19 cellular contexts compared by ENCODE assay signal in genomic region chr21:29496337-29496736, GRCh38.
"Had no signal": no experiment of that assay in that cellular context is flagged by ENCODE, and none has a peak within 500 bp of the region (broad histone marks: within the 10 kb centered on the region; RNA-seq: fewer than 3 reads in every experiment).

No MANE protein-coding gene starts in this region.

- H3K4me3 Mint-ChIP-seq: effector memory CD8-positive, alpha-beta T cell; memory B cell; natural killer cell; neural crest cell; stimulated activated naive B cell treated with anti-CD40 and anti-IgM and Interleukin-4, amounts not matched to agents 10 μg/mL and 1 μg/mL and 100 μg/mL, for 72 hours; stimulated activated naive CD8-positive, alpha-beta T cell treated with anti-CD3 and anti-CD28 coated beads, Interleukin-15, Interleukin-2, amounts not matched to agents 100 ng/mL and 50 ng/mL, for 24 hours had no signal

- ATAC-seq: effector memory CD8-positive, alpha-beta T cell; natural killer cell; right lobe of liver; stimulated activated naive B cell treated with anti-CD40 and anti-IgM and Interleukin-4, amounts not matched to agents 10 μg/mL and 1 μg/mL and 100 μg/mL, for 72 hours had no signal

- H3K4me1 Mint-ChIP-seq: memory B cell; neural crest cell; stimulated activated naive B cell treated with anti-CD40 and anti-IgM and Interleukin-4, amounts not matched to agents 10 μg/mL and 1 μg/mL and 100 μg/mL, for 72 hours had no signal

- H3K27ac Mint-ChIP-seq: effector memory CD8-positive, alpha-beta T cell; memory B cell; natural killer cell; progenitor cell of endocrine pancreas; stimulated activated naive B cell treated with anti-CD40 and anti-IgM and Interleukin-4, amounts not matched to agents 10 μg/mL and 1 μg/mL and 100 μg/mL, for 72 hours; stimulated activated naive CD8-positive, alpha-beta T cell treated with anti-CD3 and anti-CD28 coated beads, Interleukin-15, Interleukin-2, amounts not matched to agents 100 ng/mL and 50 ng/mL, for 24 hours had no signal

- H3K4me3 ChIP-seq: esophagus squamous epithelium, lung, right lobe of liver, thoracic aorta, tibial nerve, upper lobe of left lung had no signal

- H3K27me3 Mint-ChIP-seq: effector memory CD8-positive, alpha-beta T cell; memory B cell; progenitor cell of endocrine pancreas; stimulated activated naive B cell treated with anti-CD40 and anti-IgM and Interleukin-4, amounts not matched to agents 10 μg/mL and 1 μg/mL and 100 μg/mL, for 72 hours; stimulated activated naive CD8-positive, alpha-beta T cell treated with anti-CD3 and anti-CD28 coated beads, Interleukin-15, Interleukin-2, amounts not matched to agents 100 ng/mL and 50 ng/mL, for 24 hours had no signal

- DNase-seq: cortex of kidney; effector memory CD8-positive, alpha-beta T cell; erythroblast; esophagus squamous epithelium; hypothalamus; natural killer cell; right lobe of liver; small intestine; stimulated activated CD4-positive, alpha-beta T cell treated with anti-CD3 and anti-CD28 coated beads, Interleukin-15, amount 100 ng/mL, for 24 hours; stimulated activated CD4-positive, alpha-beta T cell treated with anti-CD3 and anti-CD28 coated beads, Interleukin-2, amount 100 ng/mL, for 48 hours; stimulated activated naive B cell treated with anti-CD40 and anti-IgM and Interleukin-4, amounts not matched to agents 10 μg/mL and 1 μg/mL and 100 μg/mL, for 72 hours; upper lobe of left lung had no signal
